In genomic region chr7:31735991-31736982, GRCh38 we compare ENCODE assay signal across 9 cellular contexts. TPM values are rescaled to one million over a fixed set of nuclear protein-coding genes. Genes with fewer than 3 reads are reported as not detected.
DNase-seq lines count a peak whose midpoint lies in the region; ATAC-seq and TF ChIP-seq lines count a peak whose summit lies in the region.
"Had no signal": no experiment of that assay in that cellular context is flagged by ENCODE, and none has a peak within 500 bp of the region (broad histone marks: within the 10 kb centered on the region; RNA-seq: fewer than 3 reads in every experiment).

No MANE protein-coding gene starts in this region.

- in situ Hi-C loops in G401 (cut with HindIII; ENCODE audit: low sequenced_read_pairs): no loop called here

- CTCF ChIA-PET in WTC11 (lab: Charles Lee): no interaction called here

- ATAC-seq in HG02623 (IDR thresholded peaks at IDR 0.05; ENCODE audit: unreplicated experiment) (peak; percentile 72), WTC11 (peak; percentile 93), GM21423 (IDR thresholded peaks at IDR 0.05; ENCODE audit: unreplicated experiment) (no peak)

- H3K4me1 Mint-ChIP-seq in WTC11 (peaks cover 3% of the 10 kb centered on the region; the same call in 1 of the 2 replicates), progenitor cell of endocrine pancreas (ENCODE audit: low read depth) (peaks cover 3% of the 10 kb centered on the region)
- H3K4me1 Mint-ChIP-seq: activated naive CD8-positive, alpha-beta T cell treated with anti-CD3 and anti-CD28 coated beads, Interleukin-2, amount 10 ng/mL, durations not matched to agents 7 days and 5 days had no signal

- POLR2A ChIA-PET in WTC11 (lab: Charles Lee): interaction anchor here (0.6 kb wide), 1 partner anchor 317 kb away, joined by 3 read pairs; no protein-coding TSS in a partner anchor

- peak; percentile 89 for TF ChIP-seq CTCF in WTC11 (IDR thresholded peaks at IDR 0.05)
- peak; percentile 94 for TF ChIP-seq CTCF in progenitor cell of endocrine pancreas (IDR thresholded peaks at IDR 0.05; ENCODE audit: unreplicated experiment)

- DNase-seq in G401 (ENCODE audit: low spot score) (peak; percentile 82), NCI-H2171 treated with DMSO at 0.1 percent for 48 hours (lab: John Stamatoyannopoulos, UW) (peak; percentile 84), WTC11 (ENCODE audit: low spot score) (peak; percentile 79), head of caudate nucleus (peak; percentile 37 to 92 (median 81)), progenitor cell of endocrine pancreas (ENCODE audit: low spot score, unreplicated experiment) (peak; percentile 59)
- DNase-seq: activated naive CD8-positive, alpha-beta T cell treated with anti-CD3 and anti-CD28 coated beads, Interleukin-2, amount 10 ng/mL, durations not matched to agents 7 days and 5 days had no signal

- H3K36me3 Mint-ChIP-seq in WTC11: no peaks in the 10 kb centered on the region
- no peaks in the 10 kb centered on the region for H3K36me3 Mint-ChIP-seq in progenitor cell of endocrine pancreas (ENCODE audit: insufficient read depth)
- H3K36me3 Mint-ChIP-seq: activated naive CD8-positive, alpha-beta T cell treated with anti-CD3 and anti-CD28 coated beads, Interleukin-2, amount 10 ng/mL, durations not matched to agents 7 days and 5 days had no signal

- H3K9me3 Mint-ChIP-seq in WTC11 (no peaks in the 10 kb centered on the region), progenitor cell of endocrine pancreas (ENCODE audit: low read depth) (no peaks in the 10 kb centered on the region)
- H3K9me3 Mint-ChIP-seq: activated naive CD8-positive, alpha-beta T cell treated with anti-CD3 and anti-CD28 coated beads, Interleukin-2, amount 10 ng/mL, durations not matched to agents 7 days and 5 days had no signal

- H3K27ac Mint-ChIP-seq in WTC11: no peak overlapping the region
- H3K27ac Mint-ChIP-seq in progenitor cell of endocrine pancreas: no peak overlapping the region
- H3K27ac Mint-ChIP-seq: activated naive CD8-positive, alpha-beta T cell treated with anti-CD3 and anti-CD28 coated beads, Interleukin-2, amount 10 ng/mL, durations not matched to agents 7 days and 5 days had no signal

- H3K4me3 Mint-ChIP-seq in WTC11 (no peak overlapping the region), progenitor cell of endocrine pancreas (ENCODE audit: low read depth) (no peak overlapping the region)
- H3K4me3 Mint-ChIP-seq: activated naive CD8-positive, alpha-beta T cell treated with anti-CD3 and anti-CD28 coated beads, Interleukin-2, amount 10 ng/mL, durations not matched to agents 7 days and 5 days had no signal

- H3K27me3 Mint-ChIP-seq in WTC11 (ENCODE audit: low read depth) (peaks cover 35% of the 10 kb centered on the region), progenitor cell of endocrine pancreas (no peaks in the 10 kb centered on the region)
- H3K27me3 Mint-ChIP-seq: activated naive CD8-positive, alpha-beta T cell treated with anti-CD3 and anti-CD28 coated beads, Interleukin-2, amount 10 ng/mL, durations not matched to agents 7 days and 5 days had no signal

- intact Hi-C loops in head of caudate nucleus (cut with DNase I): loop anchor here (2.0 to 10.0 kb wide), 2 partner anchors 89 to 291 kb away; no protein-coding TSS in a partner anchor

TF ChIP-seq in WTC11, 78 proteins besides CTCF, POLR2A, EP300 and RAD21:
- no peak for TF ChIP-seq ZMAT4 (CRISPR knock-in tag; IDR thresholded peaks at IDR 0.05)
- TF ChIP-seq AFF4 (CRISPR knock-in tag; IDR thresholded peaks at IDR 0.05; ENCODE audit: borderline replicate concordance): no peak
- no peak for TF ChIP-seq ZNF138 (CRISPR knock-in tag; conservative IDR thresholded peaks at IDR 0.05)
- no peak for TF ChIP-seq HMGXB4 (CRISPR knock-in tag; IDR thresholded peaks at IDR 0.05)
- no peak for TF ChIP-seq ETV6 (CRISPR knock-in tag; IDR thresholded peaks at IDR 0.05)
- TF ChIP-seq TEAD1 (CRISPR knock-in tag; IDR thresholded peaks at IDR 0.05): no peak
- TF ChIP-seq SOX15 (CRISPR knock-in tag; IDR thresholded peaks at IDR 0.05): no peak
- TF ChIP-seq, protein P1, sequence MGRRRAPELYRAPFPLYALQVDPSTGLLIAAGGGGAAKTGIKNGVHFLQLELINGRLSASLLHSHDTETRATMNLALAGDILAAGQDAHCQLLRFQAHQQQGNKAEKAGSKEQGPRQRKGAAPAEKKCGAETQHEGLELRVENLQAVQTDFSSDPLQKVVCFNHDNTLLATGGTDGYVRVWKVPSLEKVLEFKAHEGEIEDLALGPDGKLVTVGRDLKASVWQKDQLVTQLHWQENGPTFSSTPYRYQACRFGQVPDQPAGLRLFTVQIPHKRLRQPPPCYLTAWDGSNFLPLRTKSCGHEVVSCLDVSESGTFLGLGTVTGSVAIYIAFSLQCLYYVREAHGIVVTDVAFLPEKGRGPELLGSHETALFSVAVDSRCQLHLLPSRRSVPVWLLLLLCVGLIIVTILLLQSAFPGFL (CRISPR knock-in tag; IDR thresholded peaks at IDR 0.05; ENCODE audit: borderline replicate concordance): no peak
- no peak for TF ChIP-seq MAX (CRISPR knock-in tag; IDR thresholded peaks at IDR 0.05)
- TF ChIP-seq FOXP1 (CRISPR knock-in tag; IDR thresholded peaks at IDR 0.05; ENCODE audit: borderline replicate concordance): no peak
- TF ChIP-seq NR1H2 (CRISPR knock-in tag; IDR thresholded peaks at IDR 0.05): no peak
- TF ChIP-seq, protein P2, sequence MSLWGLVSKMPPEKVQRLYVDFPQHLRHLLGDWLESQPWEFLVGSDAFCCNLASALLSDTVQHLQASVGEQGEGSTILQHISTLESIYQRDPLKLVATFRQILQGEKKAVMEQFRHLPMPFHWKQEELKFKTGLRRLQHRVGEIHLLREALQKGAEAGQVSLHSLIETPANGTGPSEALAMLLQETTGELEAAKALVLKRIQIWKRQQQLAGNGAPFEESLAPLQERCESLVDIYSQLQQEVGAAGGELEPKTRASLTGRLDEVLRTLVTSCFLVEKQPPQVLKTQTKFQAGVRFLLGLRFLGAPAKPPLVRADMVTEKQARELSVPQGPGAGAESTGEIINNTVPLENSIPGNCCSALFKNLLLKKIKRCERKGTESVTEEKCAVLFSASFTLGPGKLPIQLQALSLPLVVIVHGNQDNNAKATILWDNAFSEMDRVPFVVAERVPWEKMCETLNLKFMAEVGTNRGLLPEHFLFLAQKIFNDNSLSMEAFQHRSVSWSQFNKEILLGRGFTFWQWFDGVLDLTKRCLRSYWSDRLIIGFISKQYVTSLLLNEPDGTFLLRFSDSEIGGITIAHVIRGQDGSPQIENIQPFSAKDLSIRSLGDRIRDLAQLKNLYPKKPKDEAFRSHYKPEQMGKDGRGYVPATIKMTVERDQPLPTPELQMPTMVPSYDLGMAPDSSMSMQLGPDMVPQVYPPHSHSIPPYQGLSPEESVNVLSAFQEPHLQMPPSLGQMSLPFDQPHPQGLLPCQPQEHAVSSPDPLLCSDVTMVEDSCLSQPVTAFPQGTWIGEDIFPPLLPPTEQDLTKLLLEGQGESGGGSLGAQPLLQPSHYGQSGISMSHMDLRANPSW (CRISPR knock-in tag; conservative IDR thresholded peaks at IDR 0.05; ENCODE audit: low read depth): no peak
- no peak for TF ChIP-seq ZNF219 (CRISPR knock-in tag; IDR thresholded peaks at IDR 0.05; ENCODE audit: borderline replicate concordance)

RNA-seq across cellular contexts. Expression of gene PPP1R17, which starts 49.3 kb away (rescaled TPM):
- not detected in 2 replicates for total RNA-seq in G401 (2014; rRNA removed; shearing (Covaris generic))
- total RNA-seq in WTC11 (2021): 1.5 to 2.6 TPM (median 1.6 TPM) in 3 replicates
- total RNA-seq in progenitor cell of endocrine pancreas: 0.96 and 1.2 TPM in 2 replicates
- total RNA-seq: activated naive CD8-positive, alpha-beta T cell treated with anti-CD3 and anti-CD28 coated beads, Interleukin-2, amount 10 ng/mL, durations not matched to agents 7 days and 5 days; urinary bladder had no signal
